ENCODE assay signal across 9 cellular contexts in genomic region chr2:144358531-144358930, GRCh38.
DNase-seq lines count a peak whose midpoint lies in the region; ATAC-seq lines count a peak whose summit lies in the region.
"Had no signal": no experiment of that assay in that cellular context is flagged by ENCODE, and none has a peak within 500 bp of the region (broad histone marks: within the 10 kb centered on the region; RNA-seq: fewer than 3 reads in every experiment).

No MANE protein-coding gene starts in this region.

- H3K4me3 Mint-ChIP-seq in activated T-helper 17 cell treated with anti-CD3 and anti-CD28 coated beads, Interleukin-2, amount 50 U/mL, for 72 hours: peak overlapping the region; percentile 64
- H3K4me3 Mint-ChIP-seq in stimulated activated memory B cell treated with anti-CD40 and anti-IgM and Interleukin-4, amounts not matched to agents 10 μg/mL and 1 μg/mL and 100 μg/mL, for 72 hours: peak overlapping the region; percentile 21

- no peaks in the 10 kb centered on the region for H3K27me3 Mint-ChIP-seq in activated T-helper 17 cell treated with anti-CD3 and anti-CD28 coated beads, Interleukin-2, amount 50 U/mL, for 72 hours
- H3K27me3 Mint-ChIP-seq in stimulated activated memory B cell treated with anti-CD40 and anti-IgM and Interleukin-4, amounts not matched to agents 10 μg/mL and 1 μg/mL and 100 μg/mL, for 72 hours: no peaks in the 10 kb centered on the region

- peak overlapping the region; percentile 96 for H3K27ac Mint-ChIP-seq in activated T-helper 17 cell treated with anti-CD3 and anti-CD28 coated beads, Interleukin-2, amount 50 U/mL, for 72 hours
- H3K27ac Mint-ChIP-seq in stimulated activated memory B cell treated with anti-CD40 and anti-IgM and Interleukin-4, amounts not matched to agents 10 μg/mL and 1 μg/mL and 100 μg/mL, for 72 hours: peak overlapping the region; percentile 83

- H3K9me3 Mint-ChIP-seq in activated T-helper 17 cell treated with anti-CD3 and anti-CD28 coated beads, Interleukin-2, amount 50 U/mL, for 72 hours: peaks cover 5% of the 10 kb centered on the region
- H3K9me3 Mint-ChIP-seq in stimulated activated memory B cell treated with anti-CD40 and anti-IgM and Interleukin-4, amounts not matched to agents 10 μg/mL and 1 μg/mL and 100 μg/mL, for 72 hours: no peaks in the 10 kb centered on the region

- no peaks in the 10 kb centered on the region for H3K36me3 Mint-ChIP-seq in activated T-helper 17 cell treated with anti-CD3 and anti-CD28 coated beads, Interleukin-2, amount 50 U/mL, for 72 hours (ENCODE audit: low read depth)
- H3K36me3 Mint-ChIP-seq in stimulated activated memory B cell treated with anti-CD40 and anti-IgM and Interleukin-4, amounts not matched to agents 10 μg/mL and 1 μg/mL and 100 μg/mL, for 72 hours: no peaks in the 10 kb centered on the region

- DNase-seq in UCSD-AML1 (lab: John Stamatoyannopoulos, UW; ENCODE audit: unreplicated experiment): no peak
- DNase-seq in COR-L47 (lab: John Stamatoyannopoulos, UW): no peak
- no peak for DNase-seq in 8988T
- DNase-seq: NCI-H1436, SHP77 had no signal

- peak; percentile 4 for ATAC-seq in GM19467 (IDR thresholded peaks at IDR 0.05; ENCODE audit: unreplicated experiment)
- peak; percentile 5 for ATAC-seq in HG02840 (IDR thresholded peaks at IDR 0.05; ENCODE audit: low FRiP score, unreplicated experiment)
- peak; percentile 35 for ATAC-seq in activated T-helper 17 cell treated with anti-CD3 and anti-CD28 coated beads, Interleukin-2, amount 50 U/mL, for 72 hours (replicated peaks)
- no peak for ATAC-seq in stimulated activated memory B cell treated with anti-CD40 and anti-IgM and Interleukin-4, amounts not matched to agents 10 μg/mL and 1 μg/mL and 100 μg/mL, for 72 hours

- peaks cover 21% of the 10 kb centered on the region for H3K4me1 Mint-ChIP-seq in activated T-helper 17 cell treated with anti-CD3 and anti-CD28 coated beads, Interleukin-2, amount 50 U/mL, for 72 hours
- H3K4me1 Mint-ChIP-seq in stimulated activated memory B cell treated with anti-CD40 and anti-IgM and Interleukin-4, amounts not matched to agents 10 μg/mL and 1 μg/mL and 100 μg/mL, for 72 hours: peaks cover 19% of the 10 kb centered on the region
